Comparison of ENCODE assay signal across 8 cellular contexts in genomic region chr2:222860740-222861410, GRCh38. TPM values are rescaled to one million over a fixed set of nuclear protein-coding genes. Genes with fewer than 3 reads are reported as not detected.
DNase-seq lines count a peak whose midpoint lies in the region; ATAC-seq and TF ChIP-seq lines count a peak whose summit lies in the region.

Gene ACSL3, plus strand, starts transcription at chr2:222861036. Its CDS starts 47,737 bp downstream, at chr2:222908773.

- H3K4me3 ChIP-seq in GM23338 (peak within 1 kb of the TSS; percentile 85), LNCaP clone FGC (ENCODE audit: low read depth, low read length) (peak within 1 kb of the TSS; percentile 82), RWPE2 (ENCODE audit: severe bottlenecking) (peak within 1 kb of the TSS; percentile 93), fibroblast of mammary gland (ENCODE audit: control insufficient read depth, low read depth, low read length) (peak within 1 kb of the TSS; percentile 63)

- H3K9me3 Mint-ChIP-seq in GM23338, result peaks cover 3% of the 10 kb centered on the region; the same call in 1 of the 3 replicates
- H3K9me3 Mint-ChIP-seq in activated T-helper 2 cell treated with anti-CD3 and anti-CD28 coated beads, Interferon-gamma antibody, Interleukin-2, Interleukin-4, amounts not matched to agents 10 μg/mL and 5 μg/mL and 100 μg/mL, durations not matched to agents 14 hours and 24 hours and 36 hours, result no peaks in the 10 kb centered on the region
- H3K9me3 Mint-ChIP-seq in natural killer cell, result no peaks in the 10 kb centered on the region

- H3K79me2 ChIP-seq in GM23338 (replicated peaks; ENCODE audit: insufficient read depth), result peaks cover 49% of the 10 kb centered on the region

- peak within 1 kb of the TSS; percentile 77; the same call in 1 of the 2 replicates for H3K27ac ChIP-seq in GM23338 (ENCODE audit: low read depth)
- peak within 1 kb of the TSS; percentile 88 for H3K27ac ChIP-seq in RWPE2 (ENCODE audit: poor library complexity, severe bottlenecking)

- intact Hi-C loops in activated T-helper 2 cell treated with anti-CD3 and anti-CD28 coated beads, Interferon-gamma antibody, Interleukin-2, Interleukin-4, amounts not matched to agents 10 μg/mL and 5 μg/mL and 100 μg/mL, durations not matched to agents 14 hours and 24 hours and 36 hours (cut with micrococcal nuclease), result loop anchor here (1.0 to 5.0 kb wide), 4 partner anchors 41 to 153 kb away; no protein-coding TSS in a partner anchor
- intact Hi-C loops in natural killer cell (cut with micrococcal nuclease), result loop anchor here (2.0 kb wide), 1 partner anchor 900 kb away; no protein-coding TSS in a partner anchor

- TF ChIP-seq CTCF in GM23338 (conservative IDR thresholded peaks at IDR 0.05; ENCODE audit: low read depth in 2 of 2) (no peak), LNCaP clone FGC (IDR thresholded peaks at IDR 0.05; ENCODE audit: control insufficient read depth, extremely low read depth, insufficient read depth) (no peak), RWPE2 (IDR thresholded peaks at IDR 0.05; ENCODE audit: poor library complexity, severe bottlenecking) (no peak), fibroblast of mammary gland (conservative IDR thresholded peaks at IDR 0.05; ENCODE audit: control insufficient read depth, insufficient read depth, low read depth, low read length) (no peak), natural killer cell (IDR thresholded peaks at IDR 0.05) (no peak)

- H3K27ac Mint-ChIP-seq in GM23338 (peak within 1 kb of the TSS; percentile 97), natural killer cell (peak within 1 kb of the TSS in 1 of 2 donors; percentile 72)
- peak within 1 kb of the TSS; percentile 86 for H3K27ac Mint-ChIP-seq in activated T-helper 2 cell treated with anti-CD3 and anti-CD28 coated beads, Interferon-gamma antibody, Interleukin-2, Interleukin-4, amounts not matched to agents 10 μg/mL and 5 μg/mL and 100 μg/mL, durations not matched to agents 14 hours and 24 hours and 36 hours

- H2AFZ ChIP-seq in GM23338, result peak within 1 kb of the TSS; percentile 6

- H3K4me1 ChIP-seq in GM23338 (ENCODE audit: insufficient read depth) (peaks cover 54% of the 10 kb centered on the region), RWPE2 (ENCODE audit: insufficient read depth, poor library complexity, severe bottlenecking) (peaks cover 40% of the 10 kb centered on the region)

- H3K27me3 Mint-ChIP-seq in GM23338 (ENCODE audit: insufficient read depth, low read depth, poor library complexity) (peaks cover 2% of the 10 kb centered on the region), natural killer cell (ENCODE audit: low read depth in 2 of 2) (peaks cover 3 to 8% of the 10 kb centered on the region in 2 donors)
- H3K27me3 Mint-ChIP-seq in activated T-helper 2 cell treated with anti-CD3 and anti-CD28 coated beads, Interferon-gamma antibody, Interleukin-2, Interleukin-4, amounts not matched to agents 10 μg/mL and 5 μg/mL and 100 μg/mL, durations not matched to agents 14 hours and 24 hours and 36 hours (ENCODE audit: low read depth), result peaks cover 11% of the 10 kb centered on the region

- H3K27me3 ChIP-seq in GM23338 (ENCODE audit: insufficient read depth), result no peaks in the 10 kb centered on the region
- no peaks in the 10 kb centered on the region for H3K27me3 ChIP-seq in RWPE2 (ENCODE audit: insufficient read depth, poor library complexity, severe bottlenecking)

- H3K9me2 ChIP-seq in GM23338 (ENCODE audit: insufficient read depth), result 0 out of 2 replicates have a peak, but pooled peaks cover 5% of the 10 kb centered on the region

- peaks cover 33% of the 10 kb centered on the region for H4K20me1 ChIP-seq in GM23338 (replicated peaks; ENCODE audit: insufficient read depth)

- H3F3A ChIP-seq in GM23338 (replicated peaks; ENCODE audit: low read depth), result no peaks in the 10 kb centered on the region

- H3K4me2 ChIP-seq in GM23338, result peak within 1 kb of the TSS; percentile 91

- DNase-seq in Daoy (ENCODE audit: low read depth), result peak; percentile 97
- peak; percentile 97 for DNase-seq in GM23338 (ENCODE audit: low spot score)
- DNase-seq in LNCaP clone FGC (ENCODE audit: low read depth), result peak; percentile 69
- DNase-seq in RWPE2 (ENCODE audit: low spot score), result peak; percentile 94
- peak; percentile 93 for DNase-seq in activated T-helper 2 cell treated with anti-CD3 and anti-CD28 coated beads, Interferon-gamma antibody, Interleukin-2, Interleukin-4, amounts not matched to agents 10 μg/mL and 5 μg/mL and 100 μg/mL, durations not matched to agents 14 hours and 24 hours and 36 hours (ENCODE audit: low spot score)
- DNase-seq in fibroblast of mammary gland (ENCODE audit: low read depth), result peak; percentile 85
- peak; percentile 91 for DNase-seq in natural killer cell
- peak; percentile 83 to 90 (median 88) for DNase-seq in stimulated activated naive CD4-positive, alpha-beta T cell (lab: John Stamatoyannopoulos, UW)

- H3K36me3 ChIP-seq in GM23338 (ENCODE audit: insufficient read depth), result no peaks in the 10 kb centered on the region
- peaks cover 27% of the 10 kb centered on the region for H3K36me3 ChIP-seq in RWPE2 (ENCODE audit: low read depth)

- no peaks in the 10 kb centered on the region for H3K9me3 ChIP-seq in RWPE2 (ENCODE audit: severe bottlenecking)

- H3K36me3 Mint-ChIP-seq in GM23338 (ENCODE audit: low read depth), result no peaks in the 10 kb centered on the region
- peaks cover 3% of the 10 kb centered on the region for H3K36me3 Mint-ChIP-seq in activated T-helper 2 cell treated with anti-CD3 and anti-CD28 coated beads, Interferon-gamma antibody, Interleukin-2, Interleukin-4, amounts not matched to agents 10 μg/mL and 5 μg/mL and 100 μg/mL, durations not matched to agents 14 hours and 24 hours and 36 hours (ENCODE audit: low read depth)
- H3K36me3 Mint-ChIP-seq in natural killer cell, result no peaks in the 10 kb centered on the region

- H3K4me1 Mint-ChIP-seq in GM23338 (peaks cover 7% of the 10 kb centered on the region), natural killer cell (peaks cover 6 to 8% of the 10 kb centered on the region in 2 donors)
- H3K4me1 Mint-ChIP-seq in activated T-helper 2 cell treated with anti-CD3 and anti-CD28 coated beads, Interferon-gamma antibody, Interleukin-2, Interleukin-4, amounts not matched to agents 10 μg/mL and 5 μg/mL and 100 μg/mL, durations not matched to agents 14 hours and 24 hours and 36 hours (ENCODE audit: low read depth), result peaks cover 9% of the 10 kb centered on the region

- H3K4me3 Mint-ChIP-seq in GM23338 (peak within 1 kb of the TSS; percentile 67), natural killer cell (peak within 1 kb of the TSS; percentile 85)
- peak within 1 kb of the TSS; percentile 76 for H3K4me3 Mint-ChIP-seq in activated T-helper 2 cell treated with anti-CD3 and anti-CD28 coated beads, Interferon-gamma antibody, Interleukin-2, Interleukin-4, amounts not matched to agents 10 μg/mL and 5 μg/mL and 100 μg/mL, durations not matched to agents 14 hours and 24 hours and 36 hours (ENCODE audit: low read depth)

- ATAC-seq in GM23338 (peak; percentile 95), RWPE2 (ENCODE audit: low read depth) (peak; percentile 91), natural killer cell (peak; percentile 93 to 99 (median 96))

TF ChIP-seq in GM23338, 12 proteins besides CTCF, POLR2A, EP300 and RAD21:
- TF ChIP-seq POLR2AphosphoS5 (IDR thresholded peaks at IDR 0.05; ENCODE audit: low read depth), result peak; percentile 99
- TF ChIP-seq ETS1 (IDR thresholded peaks at IDR 0.05), result peak; percentile 71
- peak; percentile 25 for TF ChIP-seq REST (IDR thresholded peaks at IDR 0.05; ENCODE audit: unreplicated experiment)
- peak; percentile 74 for TF ChIP-seq CREB1 (CRISPR knock-in tag; IDR thresholded peaks at IDR 0.05; ENCODE audit: low read depth)
- no peak for TF ChIP-seq ZNF114 (CRISPR knock-in tag; IDR thresholded peaks at IDR 0.05)
TF ChIP-seq in GM23338: peak in this region for 4.

RNA-seq across cellular contexts. Expression of gene ACSL3, which starts in this region (rescaled TPM):
- 62.9 and 76.2 TPM in 2 replicates for total RNA-seq in Daoy (2014; rRNA removed; shearing (Covaris generic))
- total RNA-seq in GM23338 (2014; rRNA removed; shearing (Covaris generic)), result 130 and 132 TPM in 2 replicates
- 50.4 and 55.3 TPM in 2 replicates for polyA plus RNA-seq in GM23338 (2016; fragmentation: Nextera tagmentation; extraction: Ambion mirVana)
- 72.5 and 74.0 TPM in 2 replicates for total RNA-seq in activated T-helper 2 cell treated with anti-CD3 and anti-CD28 coated beads, Interferon-gamma antibody, Interleukin-2, Interleukin-4, amounts not matched to agents 10 μg/mL and 5 μg/mL and 100 μg/mL, durations not matched to agents 14 hours and 24 hours and 36 hours
- total RNA-seq in natural killer cell, result 10 to 100 TPM; 55.4 to 86.6 (median 66.7) TPM

Comparison
In these comparisons a context has a peak if more than half of its experiments do, and no peak if none do; other contexts are left out.
1. Peak in every context shown above with its lines: DNase-seq, ATAC-seq, H3K4me3 ChIP-seq and H3K27ac ChIP-seq.